Comparison of ENCODE assay signal across 16 cellular contexts in genomic region chr1:2455757-2456156, GRCh38.
"Had no signal": no experiment of that assay in that cellular context is flagged by ENCODE, and none has a peak within 500 bp of the region (broad histone marks: within the 10 kb centered on the region; RNA-seq: fewer than 3 reads in every experiment).

No MANE protein-coding gene starts in this region.

- H3K4me3 Mint-ChIP-seq: activated CD8-positive, alpha-beta T cell treated with anti-CD3 and anti-CD28 coated beads, Interleukin-2, amount 10 ng/mL, durations not matched to agents 7 days and 5 days; activated naive CD8-positive, alpha-beta T cell treated with anti-CD3 and anti-CD28 coated beads, Interleukin-2, amount 50 U/mL, for 24 hours; central memory CD8-positive, alpha-beta T cell; effector memory CD8-positive, alpha-beta T cell; memory B cell; nephron progenitor cell; type B pancreatic cell had no signal

- H3K4me1 Mint-ChIP-seq: activated naive CD8-positive, alpha-beta T cell treated with anti-CD3 and anti-CD28 coated beads, Interleukin-2, amount 50 U/mL, for 24 hours; central memory CD8-positive, alpha-beta T cell; memory B cell had no signal

- DNase-seq: activated CD8-positive, alpha-beta memory T cell treated with anti-CD3 and anti-CD28 coated beads, Interleukin-2, amount 50 U/mL, for 48 hours; activated CD8-positive, alpha-beta T cell treated with anti-CD3 and anti-CD28 coated beads, Interleukin-2, amount 10 ng/mL, durations not matched to agents 7 days and 5 days; activated naive CD4-positive, alpha-beta T cell; activated naive CD8-positive, alpha-beta T cell treated with anti-CD3 and anti-CD28 coated beads, Interleukin-2, amount 50 U/mL, for 24 hours; effector memory CD8-positive, alpha-beta T cell; nephron progenitor cell; stimulated activated CD4-positive, alpha-beta T cell treated with anti-CD3 and anti-CD28 coated beads, Interleukin-12 subunit alpha, Interleukin-12 subunit beta, amount 100 ng/mL, for 4 hours; stimulated activated CD4-positive, alpha-beta T cell treated with anti-CD3 and anti-CD28 coated beads, Interleukin-2, amount 100 ng/mL, for 48 hours; stimulated activated naive CD4-positive, alpha-beta T cell treated with Interleukin-2 at 50 U/mL for 16 hours had no signal

- H3K9me3 ChIP-seq: suprapubic skin had no signal

- H3K27ac ChIP-seq: suprapubic skin, VCaP had no signal

- ATAC-seq: activated CD8-positive, alpha-beta T cell treated with anti-CD3 and anti-CD28 coated beads, Interleukin-2, amount 10 ng/mL, durations not matched to agents 7 days and 5 days; activated naive CD8-positive, alpha-beta T cell treated with anti-CD3 and anti-CD28 coated beads, Interleukin-2, amount 50 U/mL, for 24 hours; effector memory CD8-positive, alpha-beta T cell; left lobe of liver; sciatic nerve had no signal

- H3K4me3 ChIP-seq: suprapubic skin had no signal

- H3K36me3 ChIP-seq: suprapubic skin had no signal

- H3K27ac Mint-ChIP-seq: activated CD8-positive, alpha-beta T cell treated with anti-CD3 and anti-CD28 coated beads, Interleukin-2, amount 10 ng/mL, durations not matched to agents 7 days and 5 days; activated naive CD8-positive, alpha-beta T cell treated with anti-CD3 and anti-CD28 coated beads, Interleukin-2, amount 50 U/mL, for 24 hours; effector memory CD8-positive, alpha-beta T cell; memory B cell; nephron progenitor cell; type B pancreatic cell had no signal

- H3K9me3 Mint-ChIP-seq: activated naive CD8-positive, alpha-beta T cell treated with anti-CD3 and anti-CD28 coated beads, Interleukin-2, amount 50 U/mL, for 24 hours; central memory CD8-positive, alpha-beta T cell; effector memory CD8-positive, alpha-beta T cell; memory B cell; nephron progenitor cell; type B pancreatic cell had no signal

- H3K27me3 Mint-ChIP-seq: activated naive CD8-positive, alpha-beta T cell treated with anti-CD3 and anti-CD28 coated beads, Interleukin-2, amount 50 U/mL, for 24 hours; central memory CD8-positive, alpha-beta T cell; effector memory CD8-positive, alpha-beta T cell; type B pancreatic cell had no signal

- H3K36me3 Mint-ChIP-seq: memory B cell, type B pancreatic cell had no signal
